Comparison of ENCODE assay signal across 19 cellular contexts in genomic region chr7:129536323-129536722, GRCh38. TPM values are rescaled to one million over a fixed set of nuclear protein-coding genes. Genes with fewer than 3 reads are reported as not detected.
DNase-seq lines count a peak whose midpoint lies in the region; ATAC-seq, FAIRE-seq and TF ChIP-seq lines count a peak whose summit lies in the region.
"Had no signal": no experiment of that assay in that cellular context is flagged by ENCODE, and none has a peak within 500 bp of the region (broad histone marks: within the 10 kb centered on the region; RNA-seq: fewer than 3 reads in every experiment).

No MANE protein-coding gene starts in this region.

- TF ChIP-seq POLR2A in NB4 (IDR thresholded peaks at IDR 0.05; ENCODE audit: extremely low read depth, insufficient read length) (no peak), GM12878 (IDR thresholded peaks at IDR 0.05; ENCODE audit: low read depth, low read length) (no peak)

- SMC1A ChIA-PET in GM12878 (lab: Charles Lee; ENCODE audit: uncharacterized antibody, unreplicated experiment): interaction anchor here (0.5 kb wide), 1 partner anchor 1392 kb away, joined by 4 read pairs; no protein-coding TSS in a partner anchor

- H3K36me3 ChIP-seq in H7 (replicated peaks; ENCODE audit: control insufficient read depth, insufficient read depth, low read length): no peaks in the 10 kb centered on the region
- H3K36me3 ChIP-seq in GM12878 (ENCODE audit: control insufficient read depth in 2 of 2, insufficient read depth in 2 of 2, low read length in 1 of 2): no peaks in the 10 kb centered on the region
- H3K36me3 ChIP-seq in neuronal stem cell (replicated peaks in 1 of 2; ENCODE audit: control insufficient read depth in 2 of 2, insufficient read depth in 2 of 2, low read length in 2 of 2): no peaks in the 10 kb centered on the region
- H3K36me3 ChIP-seq: prostate gland, upper lobe of left lung had no signal

- DNase-seq in H7 (peak; percentile 10), NB4 (ENCODE audit: low read depth) (peak; percentile 49), GM12878 (ENCODE audit: low read depth, low spot score) (no peak), neuronal stem cell (ENCODE audit: low spot score) (no peak), GM19238 (ENCODE audit: insufficient read length, low spot score) (no peak)
- DNase-seq in stimulated activated CD4-positive, alpha-beta T cell treated with anti-CD3 and anti-CD28 coated beads, Interleukin-4, amount 100 ng/mL, for 4 hours: no peak
- DNase-seq: AML-193; left cardiac atrium; NCI-H1417 treated with DMSO at 0.1 percent for 48 hours; NCI-H2171; NCI-H524 treated with DMSO at 0.1 percent for 48 hours; stimulated activated CD4-positive, alpha-beta T cell treated with anti-CD3 and anti-CD28 coated beads, Interleukin-2, amount 100 ng/mL, for 24 hours; upper lobe of left lung had no signal

- no peak overlapping the region for H2AK5ac ChIP-seq in neuronal stem cell (ENCODE audit: low read depth, low read length)

- FAIRE-seq in GM12878 (lab: Jason Lieb, UNC): no peak
- FAIRE-seq: colon had no signal

- H3K27me3 ChIP-seq in H7 (ENCODE audit: control insufficient read depth, insufficient read depth, low read length): no peaks in the 10 kb centered on the region
- H3K27me3 ChIP-seq in GM12878 (replicated peaks in 1 of 2; ENCODE audit: control insufficient read depth in 2 of 2, insufficient read depth in 2 of 2, low read length in 1 of 2): no peaks in the 10 kb centered on the region
- peaks cover 0 to 3% (median 0%) of the 10 kb centered on the region in 3 experiments for H3K27me3 ChIP-seq in neuronal stem cell (ENCODE audit: control insufficient read depth in 3 of 3, insufficient read depth in 3 of 3, low read depth in 1 of 3, low read length in 3 of 3)
- H3K27me3 ChIP-seq: upper lobe of left lung had no signal

- H3K23ac ChIP-seq in neuronal stem cell (ENCODE audit: low read depth, low read length, poor library complexity): no peak overlapping the region

- H3K4me3 ChIP-seq in H7 (ENCODE audit: insufficient read depth, low read depth, low read length) (no peak overlapping the region), NB4 (ENCODE audit: low read depth, low read length) (no peak overlapping the region), GM12878 (no peak overlapping the region), neuronal stem cell (ENCODE audit: low read length in 2 of 2) (no peak overlapping the region)
- H3K4me3 ChIP-seq: prostate gland, skin epidermis, upper lobe of left lung had no signal

- H3K18ac ChIP-seq in neuronal stem cell (ENCODE audit: low read length): no peak overlapping the region

- H3K4me1 ChIP-seq in GM12878 (ENCODE audit: control insufficient read depth, insufficient read depth, low read length) (no peaks in the 10 kb centered on the region), neuronal stem cell (ENCODE audit: control insufficient read depth in 2 of 2, insufficient read depth in 1 of 2, low read depth in 1 of 2, low read length in 2 of 2) (peaks cover 8 to 9% of the 10 kb centered on the region in 2 donors)
- H3K4me1 ChIP-seq: prostate gland, upper lobe of left lung had no signal

- H2AFZ ChIP-seq in GM12878 (ENCODE audit: control insufficient read depth, low read depth, low read length) (no peak overlapping the region), neuronal stem cell (ENCODE audit: low read length) (peak overlapping the region; percentile 34)

- H3K4me2 ChIP-seq in GM12878 (ENCODE audit: control insufficient read depth, insufficient read depth): no peak overlapping the region
- H3K4me2 ChIP-seq in neuronal stem cell (ENCODE audit: insufficient read depth, low read length, poor library complexity, severe bottlenecking): no peak overlapping the region

- RAD21 ChIA-PET in GM12878 (lab: Charles Lee; ENCODE audit: unreplicated experiment): interaction anchor here (1.1 kb wide), 1 partner anchor 10 kb away, joined by 3 read pairs; no protein-coding TSS in a partner anchor

- no peaks in the 10 kb centered on the region for H3K79me2 ChIP-seq in GM12878 (ENCODE audit: control insufficient read depth, insufficient read depth, low read length)

- POLR2A ChIA-PET in GM12878 (lab: Charles Lee): interaction anchor here (0.5 kb wide), 1 partner anchor 496 kb away, joined by 3 read pairs; no protein-coding TSS in a partner anchor

- CTCF ChIA-PET in GM12878 (lab: Yijun Ruan, JAX): no interaction called here

- no peak overlapping the region for H2BK120ac ChIP-seq in neuronal stem cell (ENCODE audit: low read depth, low read length)

- no peak for TF ChIP-seq EP300 in GM12878 (IDR thresholded peaks at IDR 0.05; ENCODE audit: borderline replicate concordance in 1 of 2, control insufficient read depth in 1 of 2, low read depth in 2 of 2, low read length in 2 of 2)

- H4K91ac ChIP-seq in neuronal stem cell (ENCODE audit: low read depth, low read length, poor library complexity): no peak overlapping the region

- 41% methylated on average over 9 of the region's 9 CpGs for WGBS in GM12878 (ENCODE audit: insufficient coverage, insufficient replicate concordance, low lambda C conversion rate, missing lambda C conversion rate)
- WGBS in neuronal stem cell (ENCODE audit: extremely low coverage in 2 of 2, insufficient read length in 2 of 2, insufficient replicate concordance in 1 of 2), 2 donors: no CpG with 5 or more reads among the region's 9 CpGs

- no peak overlapping the region for H3K4ac ChIP-seq in neuronal stem cell (ENCODE audit: low read length)

- H3K9ac ChIP-seq in GM12878 (ENCODE audit: control insufficient read depth, insufficient read depth, low read length) (no peak overlapping the region), neuronal stem cell (ENCODE audit: low read depth, low read length, poor library complexity) (no peak overlapping the region)

- no peak for TF ChIP-seq RAD21 in GM12878 (IDR thresholded peaks at IDR 0.05; ENCODE audit: insufficient read depth, low read depth, low read length)

- H3K27ac ChIP-seq in GM12878 (ENCODE audit: control insufficient read depth, insufficient read depth): no peak overlapping the region
- H3K27ac ChIP-seq in neuronal stem cell (replicated peaks; ENCODE audit: low read length): no peak overlapping the region
- H3K27ac ChIP-seq: prostate gland, upper lobe of left lung had no signal

- no peak for ATAC-seq in GM12878
- ATAC-seq in GM18868 (IDR thresholded peaks at IDR 0.05; ENCODE audit: unreplicated experiment): no peak
- ATAC-seq: activated CD4-positive, alpha-beta T cell treated with anti-CD3 and anti-CD28 coated beads for 36 hours; SK-N-SH treated with all-trans-retinoic acid at 6 μM for 48 hours had no signal

- in situ Hi-C loops in GM12878 (cut with MboI): no loop called here

- no peak overlapping the region for H2BK15ac ChIP-seq in neuronal stem cell (ENCODE audit: low read length)

- TF ChIP-seq CTCF in NB4 (IDR thresholded peaks at IDR 0.05; ENCODE audit: low read depth, low read length): no peak
- TF ChIP-seq CTCF in GM12878 (IDR thresholded peaks at IDR 0.05 in 2 of 3, conservative IDR thresholded peaks at IDR 0.05 in 1 of 3; ENCODE audit: control insufficient read depth in 2 of 3, extremely low read depth in 1 of 3, insufficient read depth in 1 of 3, low read depth in 3 of 3, low read length in 3 of 3): no peak

- H2BK12ac ChIP-seq in neuronal stem cell (ENCODE audit: low read length): no peak overlapping the region

- H3K9me3 ChIP-seq in GM12878 (replicated peaks; ENCODE audit: control insufficient read depth, insufficient read depth, low read length) (no peaks in the 10 kb centered on the region), neuronal stem cell (replicated peaks in 1 of 2; ENCODE audit: control insufficient read depth in 2 of 2, insufficient read depth in 1 of 2, low read depth in 1 of 2, low read length in 2 of 2) (peaks cover 0 to 2% of the 10 kb centered on the region in 2 donors)
- H3K9me3 ChIP-seq: prostate gland, upper lobe of left lung had no signal

- no TSS peak for BruUV-seq in GM12878 (replicated peaks; lab: Mats Ljungman, UMichigan)

- H4K20me1 ChIP-seq in GM12878 (ENCODE audit: control insufficient read depth, insufficient read depth): no peaks in the 10 kb centered on the region

- no peak overlapping the region for H4K8ac ChIP-seq in neuronal stem cell (ENCODE audit: low read depth, low read length)

- H3K79me1 ChIP-seq in neuronal stem cell (ENCODE audit: low read depth, low read length): peaks cover 3% of the 10 kb centered on the region

- no peak overlapping the region for H3K14ac ChIP-seq in neuronal stem cell (ENCODE audit: low read length)

- intact Hi-C loops in GM12878 (cut with micrococcal nuclease; ENCODE audit: unreplicated experiment): no loop called here

- H2BK5ac ChIP-seq in neuronal stem cell (ENCODE audit: low read length): no peak overlapping the region

TF ChIP-seq in GM12878, 131 proteins besides CTCF, POLR2A, EP300 and RAD21 (continues in another document):
- peak; percentile 10; the same call in 1 of the 2 replicates for TF ChIP-seq SPI1 (IDR thresholded peaks at IDR 0.05; ENCODE audit: borderline replicate concordance, insufficient read depth, low read depth, low read length)

RNA-seq across cellular contexts. Expression of gene SMKR1, which starts 34.0 kb away (rescaled TPM):
- total RNA-seq in H7 (2014; rRNA removed; shearing (Covaris generic)): not detected in 2 replicates
- not detected in 2 replicates for total RNA-seq in GM12878 (2013; cell fraction: nucleolus; rRNA removed)
- total RNA-seq in GM12878 (2014; rRNA removed) (0.16 and 0.45 TPM in 2 replicates), GM12878 (2014; rRNA removed; fragmentation: Illumina TruSeq; extraction: Trizol) (0.97 and 2.6 TPM in 2 replicates), GM12878 (2021) (1.3 and 1.6 TPM in 2 replicates)
- polyA plus RNA-seq in GM12878 (2011; ENCODE audit: low read depth): 0.51 TPM
- polyA plus RNA-seq in GM12878 (2011; rRNA removed) (0.37 and 0.55 TPM in 2 replicates), GM12878 (2014; fragmentation: Illumina TruSeq; extraction: Trizol) (0.79 and 0.95 TPM in 2 replicates), GM12878 (2014; fragmentation: Nextera tagmentation; extraction: Ambion mirVana) (under 1 TPM; 0.63 to 0.69 TPM), GM12878 (2014; rRNA removed) (1.4 and 1.6 TPM in 2 replicates), GM12878 (2016; fragmentation: Nextera tagmentation; extraction: Ambion mirVana) (1 to 10 TPM in 1 of 2 experiments, under 1 TPM in 1; 0.86 to 1.9 TPM)
- 0.34 and 0.65 TPM in 2 replicates for polyA plus RNA-seq in GM12878 (2011; cell fraction: cytosol; rRNA removed)
- polyA plus RNA-seq in GM12878 (2011; cell fraction: nucleus; rRNA removed): 0.15 and 0.22 TPM in 2 replicates
- 0.52 and 1.3 TPM in 2 replicates for polyA plus RNA-seq in GM12878 (2012)
- not detected in 2 replicates for polyA minus RNA-seq in GM12878 (2011; rRNA and poly(A)+ RNA removed)
- polyA minus RNA-seq in GM12878 (2011; cell fraction: cytosol; rRNA and poly(A)+ RNA removed): not detected in 2 replicates
- polyA minus RNA-seq in GM12878 (2011; cell fraction: nucleus; rRNA and poly(A)+ RNA removed): not detected in 2 replicates
- 3.5 TPM for polyA plus RNA-seq in neuronal stem cell (2013, experiment 1 of 2)
- 3.6 TPM for polyA plus RNA-seq in neuronal stem cell (2013, experiment 2 of 2)
- total RNA-seq: left cardiac atrium had no signal

Comparison
In these comparisons a context has a peak if more than half of its experiments do, and no peak if none do; other contexts are left out.
1. DNase-seq: peak in H7 (single experiment) and NB4 (single experiment); none in GM12878 (single experiment), neuronal stem cell (single experiment), GM19238 (single experiment) and stimulated activated CD4-positive, alpha-beta T cell treated with anti-CD3 and anti-CD28 coated beads, Interleukin-4, amount 100 ng/mL, for 4 hours (0 of 2).